In genomic region chr7:107767391-107767790, GRCh38 we compare ENCODE assay signal across 9 cellular contexts. TPM values are rescaled to one million over a fixed set of nuclear protein-coding genes. Genes with fewer than 3 reads are reported as not detected.
"Had no signal": no experiment of that assay in that cellular context is flagged by ENCODE, and none has a peak within 500 bp of the region (broad histone marks: within the 10 kb centered on the region; RNA-seq: fewer than 3 reads in every experiment).

No MANE protein-coding gene starts in this region.

- H2AFZ ChIP-seq: GM23338 had no signal

- H3K9me3 ChIP-seq: HAP-1 had no signal

- DNase-seq: H7, KBM-7 had no signal

- H3K9me3 Mint-ChIP-seq: GM23338 had no signal

- H3K27ac Mint-ChIP-seq: GM23338 had no signal

- FAIRE-seq: HTR-8/SVneo had no signal

- H3K4me3 ChIP-seq: GM23338, HAP-1 had no signal

- ATAC-seq: GM23338, HCT116 had no signal

- H3K4me2 ChIP-seq: GM23338, KMS-11 had no signal

- H3K4me3 Mint-ChIP-seq: GM23338 had no signal

- H3K27ac ChIP-seq: KMS-11 had no signal

- H3K4me1 Mint-ChIP-seq: GM23338 had no signal

- H3K9ac ChIP-seq: KMS-11 had no signal

- H3K36me3 ChIP-seq: HAP-1 had no signal

RNA-seq across cellular contexts. Expression of gene SLC26A3, which starts 35.6 kb away (rescaled TPM):
- total RNA-seq: GM23338, H4, H7, HT-29 had no signal
- polyA plus RNA-seq: GM23338 had no signal
